In genomic region chr19:50725932-50726230, GRCh38 we compare ENCODE assay signal across 1 cellular context.
TF ChIP-seq lines count a peak whose summit lies in the region.

No MANE protein-coding gene starts in this region.

TF ChIP-seq in H1, 55 proteins besides CTCF, POLR2A, EP300 and RAD21 (continued from another document):
- TF ChIP-seq E2F6 (IDR thresholded peaks at IDR 0.05) (no peak), POU5F1 (IDR thresholded peaks at IDR 0.05; ENCODE audit: low read depth, low read length) (no peak), KDM4A (IDR thresholded peaks at IDR 0.05; ENCODE audit: low read depth, low read length, severe bottlenecking) (no peak), RXRA (IDR thresholded peaks at IDR 0.05; ENCODE audit: insufficient read depth, low read depth, low read length) (no peak), EZH2 (IDR thresholded peaks at IDR 0.05; ENCODE audit: low read depth, low read length, severe bottlenecking) (no peak), GTF2F1 (IDR thresholded peaks at IDR 0.05; ENCODE audit: borderline replicate concordance, low read depth, low read length) (no peak)
